ENCODE assay signal across 22 cellular contexts in the genomic region with DNA sequence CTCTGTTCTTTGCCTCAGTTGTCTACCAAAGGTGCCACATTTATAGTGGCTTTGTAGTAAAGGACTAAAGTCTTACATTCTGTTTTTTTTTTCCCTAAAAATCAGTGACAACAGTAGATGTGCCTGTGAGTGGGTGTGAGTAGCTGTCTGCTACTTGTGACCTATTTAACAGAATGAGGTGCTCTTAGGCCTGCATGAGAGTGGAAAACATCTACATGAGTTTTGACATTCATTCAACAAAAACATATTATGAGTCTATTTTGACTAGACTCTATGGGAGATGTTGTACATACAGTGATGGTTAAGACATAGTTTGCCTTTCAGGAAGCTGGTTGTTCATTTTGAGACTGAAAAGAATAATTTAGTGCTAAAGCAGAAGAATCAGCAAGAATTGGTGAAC. TPM values are rescaled to one million over a fixed set of nuclear protein-coding genes. Genes with fewer than 3 reads are reported as not detected.
A peak's percentile ranks its signal among the peaks of the same experiment; 100 is the strongest.
DNase-seq lines count a peak whose midpoint lies in the region; ATAC-seq and TF ChIP-seq lines count a peak whose summit lies in the region.
"Had no signal": no experiment of that assay in that cellular context is flagged by ENCODE, and none has a peak within 500 bp of the region (broad histone marks: within the 10 kb centered on the region; RNA-seq: fewer than 3 reads in every experiment).

No MANE protein-coding gene starts in this region.

- no peaks in the 10 kb centered on the region for H3K9me3 ChIP-seq in heart left ventricle
- no peaks in the 10 kb centered on the region for H3K9me3 ChIP-seq in prostate gland
- H3K9me3 ChIP-seq in uterus: no peaks in the 10 kb centered on the region
- H3K9me3 ChIP-seq: colonic mucosa, ovary, SJCRH30 had no signal

- H3K36me3 ChIP-seq in heart left ventricle (no peaks in the 10 kb centered on the region), prostate gland (no peaks in the 10 kb centered on the region), uterus (no peaks in the 10 kb centered on the region)
- H3K36me3 ChIP-seq: colonic mucosa, ovary, SJCRH30 had no signal

- ATAC-seq in heart left ventricle (peak in 1 of 4 donors; percentile 67), Right ventricle myocardium superior (ENCODE audit: poor library complexity) (no peak), HG02973 (IDR thresholded peaks at IDR 0.05; ENCODE audit: unreplicated experiment) (no peak)
- ATAC-seq: CD8-positive, alpha-beta T cell; GM23338 had no signal

- intact Hi-C loops in heart left ventricle (cut with DNase I) (loop anchor here in 5 of 10 donors (10.0 kb wide), 3 partner anchors 144 to 416 kb away; partner anchors contain the start of gene IL18R1 (in 3 of the 5)), Right ventricle myocardium superior (cut with DNase I) (loop anchor here (10.0 kb wide), 1 partner anchor 326 kb away; the partner anchor contains the start of gene IL18R1), prostate gland (cut with DNase I) (loop anchor here (5.0 to 10.0 kb wide), 2 partner anchors 34 to 326 kb away; partner anchors contain the start of gene IL18R1), uterus (cut with DNase I; ENCODE audit: low total_unique reads) (loop anchor here (10.0 kb wide), 1 partner anchor 116 kb away; the partner anchor contains the start of gene IL1R1)

- H3K4me3 ChIP-seq in heart left ventricle (no peak overlapping the region), coronary artery (no peak overlapping the region), prostate gland (no peak overlapping the region), uterus (no peak overlapping the region)
- H3K4me3 ChIP-seq: colonic mucosa, GM23338, ovary, SJCRH30 had no signal

- no peak for TF ChIP-seq POLR2A in heart left ventricle (IDR thresholded peaks at IDR 0.05)
- TF ChIP-seq POLR2A in prostate gland (IDR thresholded peaks at IDR 0.05): no peak
- TF ChIP-seq POLR2A in uterus (IDR thresholded peaks at IDR 0.05): no peak

- H3K27me3 ChIP-seq in heart left ventricle: no peaks in the 10 kb centered on the region
- H3K27me3 ChIP-seq in prostate gland (replicated peaks; ENCODE audit: insufficient read depth): no peaks in the 10 kb centered on the region
- no peaks in the 10 kb centered on the region for H3K27me3 ChIP-seq in uterus
- H3K27me3 ChIP-seq: colonic mucosa, ovary, SJCRH30 had no signal

- TF ChIP-seq CTCF in heart left ventricle (IDR thresholded peaks at IDR 0.05) (no peak), coronary artery (IDR thresholded peaks at IDR 0.05) (no peak), prostate gland (IDR thresholded peaks at IDR 0.05) (no peak), uterus (IDR thresholded peaks at IDR 0.05) (no peak)

- H3K4me1 ChIP-seq in heart left ventricle (peaks cover 0 to 62% (median 16%) of the 10 kb centered on the region in 12 donors), prostate gland (replicated peaks) (peaks cover 5% of the 10 kb centered on the region), uterus (peaks cover 8 to 9% of the 10 kb centered on the region in 2 donors)
- H3K4me1 ChIP-seq: colonic mucosa, SJCRH30 had no signal

- H3K27ac ChIP-seq in heart left ventricle: peak overlapping the region in 9 of 12 donors; percentile 35 to 82 (median 69)
- peak overlapping the region; percentile 10 to 79 for H3K27ac ChIP-seq in coronary artery
- H3K27ac ChIP-seq in prostate gland: peak overlapping the region; percentile 71 to 72
- H3K27ac ChIP-seq in uterus: peak overlapping the region; percentile 77 to 85
- H3K27ac ChIP-seq: SJCRH30 had no signal

- DNase-seq in heart left ventricle (no peak), Right ventricle myocardium superior (no peak), coronary artery (ENCODE audit: low spot score) (no peak), prostate gland (ENCODE audit: low spot score) (no peak), uterus (no peak), NCI-H510A treated with DMSO at 0.1 percent for 48 hours (lab: John Stamatoyannopoulos, UW) (no peak), NCI-H2171 (lab: John Stamatoyannopoulos, UW) (no peak)
- DNase-seq: aorta; CD8-positive, alpha-beta T cell; colonic mucosa; DMS79 treated with DMSO at 0.1 percent for 48 hours; foreskin fibroblast; NCI-H1417; ovary; SJCRH30; small intestine; stimulated activated CD4-positive, alpha-beta T cell treated with anti-CD3 and anti-CD28 coated beads, Interleukin-4, amount 100 ng/mL, for 4 hours; T-helper 2 cell had no signal

RNA-seq across cellular contexts. Expression of gene IL1R2, which starts 36.7 kb away (rescaled TPM):
- total RNA-seq in heart left ventricle: 1 to 10 TPM in 5 of 9 donors, under 1 TPM in 1, not detected in 3; 0.77 to 6.5 (median 2.1) TPM
- 1 to 10 TPM in 1 of 2 donors, under 1 TPM in 1; 0.95 to 8.0 TPM for polyA plus RNA-seq in heart left ventricle
- 1.4 TPM for total RNA-seq in Right ventricle myocardium superior
- total RNA-seq in prostate gland: 10 to 100 TPM in 1 of 2 donors, 1 to 10 TPM in 1; 6.9 to 11.4 TPM
- 1 to 10 TPM; 2.9 to 8.2 (median 4.9) TPM for total RNA-seq in uterus
- total RNA-seq: CD8-positive, alpha-beta T cell; GM23338; LHCN-M2; myocyte; SJCRH30 had no signal
- polyA plus RNA-seq: GM23338 had no signal
